22 cellular contexts compared by ENCODE assay signal in the genomic region with DNA sequence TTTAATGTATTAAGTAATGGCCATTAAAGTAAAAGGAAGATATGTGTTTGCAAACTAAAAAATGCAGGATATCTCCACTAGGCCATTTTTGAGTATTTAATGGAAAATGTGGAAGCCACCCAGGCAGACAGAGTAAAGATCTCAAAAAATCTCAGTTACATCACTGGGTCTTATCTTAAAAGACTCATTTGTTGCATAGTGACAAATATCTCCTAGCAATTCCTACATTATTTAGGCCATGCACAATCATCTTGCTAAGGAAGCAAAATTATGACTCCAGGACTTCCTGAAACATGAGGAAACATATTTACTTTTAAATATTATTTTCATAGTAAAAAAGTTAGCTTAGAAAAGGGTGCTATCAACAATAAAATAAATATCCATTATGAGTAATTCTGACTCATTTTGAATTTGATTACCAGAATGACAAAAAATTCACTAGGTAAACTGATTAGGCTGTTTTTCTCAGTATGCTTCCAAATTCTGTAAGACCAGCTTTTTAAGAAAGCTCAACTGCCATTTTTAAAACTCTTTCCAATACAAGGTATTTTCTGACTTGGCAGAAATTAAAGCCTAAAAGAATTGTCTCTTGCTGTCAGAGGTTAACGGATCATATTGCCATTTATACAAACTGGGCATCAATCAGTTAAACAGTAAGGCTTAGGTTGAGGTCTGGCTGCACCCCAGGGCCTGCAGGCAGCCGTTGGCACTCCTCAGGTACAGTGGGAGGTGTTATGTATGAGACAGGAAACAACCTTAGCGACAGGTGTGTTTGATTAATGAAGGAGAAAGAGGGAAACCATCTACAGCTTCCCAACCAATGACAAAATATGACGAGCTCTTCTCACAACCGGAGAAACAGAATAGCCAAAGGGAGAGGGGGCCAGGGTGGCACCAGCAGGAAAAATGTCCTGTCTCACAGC. TPM values are rescaled to one million over a fixed set of nuclear protein-coding genes. Genes with fewer than 3 reads are reported as not detected.
DNase-seq lines count a peak whose midpoint lies in the region; ATAC-seq and FAIRE-seq lines count a peak whose summit lies in the region.
"Had no signal": no experiment of that assay in that cellular context is flagged by ENCODE, and none has a peak within 500 bp of the region (broad histone marks: within the 10 kb centered on the region; RNA-seq: fewer than 3 reads in every experiment).

No MANE protein-coding gene starts in this region.

- DNase-seq in DMS153 (lab: John Stamatoyannopoulos, UW), result peak; percentile 90
- peak; percentile 46 for DNase-seq in NCI-H1417 treated with DMSO at 0.1 percent for 48 hours (lab: John Stamatoyannopoulos, UW)
- DNase-seq in NCI-H748 treated with DMSO at 0.1 percent for 48 hours (lab: John Stamatoyannopoulos, UW), result peak; percentile 87
- no peak for DNase-seq in KG1 (lab: John Stamatoyannopoulos, UW)
- no peak for DNase-seq in stimulated activated naive CD8-positive, alpha-beta T cell treated with anti-CD3 and anti-CD28 coated beads, Interleukin-15, Interleukin-2, amounts not matched to agents 100 U/mL and 50 U/mL, for 24 hours
- DNase-seq in activated naive CD4-positive, alpha-beta T cell treated with anti-CD3 and anti-CD28 coated beads for 36 hours, result no peak
- DNase-seq: activated naive CD8-positive, alpha-beta T cell treated with anti-CD3 and anti-CD28 coated beads for 36 hours; activated T-cell treated with anti-CD3 and anti-CD28 coated beads, Interleukin-2, amount 50 U/mL, for 72 hours; H7; hippocampal formation; NCI-H1436; NCI-H526 treated with DMSO at 0.1 percent for 48 hours; SJCRH30 had no signal

- H3K36me3 Mint-ChIP-seq in activated naive CD4-positive, alpha-beta T cell treated with anti-CD3 and anti-CD28 coated beads for 36 hours (ENCODE audit: low read depth), result no peaks in the 10 kb centered on the region
- H3K36me3 Mint-ChIP-seq: activated naive CD8-positive, alpha-beta T cell treated with anti-CD3 and anti-CD28 coated beads for 36 hours had no signal

- intact Hi-C loops in activated naive CD4-positive, alpha-beta T cell treated with anti-CD3 and anti-CD28 coated beads for 36 hours (cut with micrococcal nuclease), result no loop called here

- peak; percentile 73 for FAIRE-seq in islet of Langerhans (lab: Jason Lieb, UNC)
- FAIRE-seq: GM12878, keratinocyte, urothelium cell line had no signal

- H3K27ac Mint-ChIP-seq in activated naive CD4-positive, alpha-beta T cell treated with anti-CD3 and anti-CD28 coated beads for 36 hours, result no peak overlapping the region
- H3K27ac Mint-ChIP-seq: activated naive CD8-positive, alpha-beta T cell treated with anti-CD3 and anti-CD28 coated beads for 36 hours; activated T-cell treated with anti-CD3 and anti-CD28 coated beads, Interleukin-2, amount 50 U/mL, for 72 hours; dendritic cell treated with granulocyte-macrophage colony-stimulating factor and Interleukin-4, amounts not matched to agents 40 ng/mL and 50 ng/mL, for 4 days; nephron; T-helper 2 cell treated with Interferon-gamma antibody and Interleukin-4, amounts not matched to agents 5 μg/mL and 100 μg/mL, for 36 hours had no signal

- H3K4me3 Mint-ChIP-seq in activated naive CD4-positive, alpha-beta T cell treated with anti-CD3 and anti-CD28 coated beads for 36 hours, result no peak overlapping the region
- H3K4me3 Mint-ChIP-seq: activated naive CD8-positive, alpha-beta T cell treated with anti-CD3 and anti-CD28 coated beads for 36 hours; activated T-cell treated with anti-CD3 and anti-CD28 coated beads, Interleukin-2, amount 50 U/mL, for 72 hours; dendritic cell treated with granulocyte-macrophage colony-stimulating factor and Interleukin-4, amounts not matched to agents 40 ng/mL and 50 ng/mL, for 4 days; nephron; T-helper 2 cell treated with Interferon-gamma antibody and Interleukin-4, amounts not matched to agents 5 μg/mL and 100 μg/mL, for 36 hours had no signal

- no peaks in the 10 kb centered on the region for H3K4me1 Mint-ChIP-seq in activated naive CD4-positive, alpha-beta T cell treated with anti-CD3 and anti-CD28 coated beads for 36 hours (ENCODE audit: low read depth)
- H3K4me1 Mint-ChIP-seq: activated naive CD8-positive, alpha-beta T cell treated with anti-CD3 and anti-CD28 coated beads for 36 hours; nephron had no signal

- H3K9me3 Mint-ChIP-seq in activated naive CD4-positive, alpha-beta T cell treated with anti-CD3 and anti-CD28 coated beads for 36 hours, result peaks cover 2% of the 10 kb centered on the region
- H3K9me3 Mint-ChIP-seq: activated naive CD8-positive, alpha-beta T cell treated with anti-CD3 and anti-CD28 coated beads for 36 hours; nephron had no signal

- ATAC-seq in GM18502 (IDR thresholded peaks at IDR 0.05; ENCODE audit: poor library complexity, unreplicated experiment), result no peak
- ATAC-seq in stimulated activated naive CD8-positive, alpha-beta T cell treated with anti-CD3 and anti-CD28 coated beads, Interleukin-15, Interleukin-2, amounts not matched to agents 100 U/mL and 50 U/mL, for 24 hours, result no peak
- ATAC-seq: activated T-cell treated with anti-CD3 and anti-CD28 coated beads, Interleukin-2, amount 50 U/mL, for 72 hours; GM12878 had no signal

- CTCF ChIA-PET in activated naive CD4-positive, alpha-beta T cell treated with anti-CD3 and anti-CD28 coated beads for 36 hours (lab: Charles Lee), result no interaction called here

- H3K27me3 Mint-ChIP-seq in activated naive CD4-positive, alpha-beta T cell treated with anti-CD3 and anti-CD28 coated beads for 36 hours (ENCODE audit: low read depth), result no peaks in the 10 kb centered on the region
- H3K27me3 Mint-ChIP-seq: activated naive CD8-positive, alpha-beta T cell treated with anti-CD3 and anti-CD28 coated beads for 36 hours; dendritic cell treated with granulocyte-macrophage colony-stimulating factor and Interleukin-4, amounts not matched to agents 40 ng/mL and 50 ng/mL, for 4 days had no signal

RNA-seq across cellular contexts. Expression of a gene that starts 31.8 kb away (rescaled TPM):
- not detected for total RNA-seq in activated naive CD4-positive, alpha-beta T cell treated with anti-CD3 and anti-CD28 coated beads for 36 hours
- total RNA-seq: activated CD8-positive, alpha-beta memory T cell treated with anti-CD3 and anti-CD28 coated beads for 36 hours; activated naive CD8-positive, alpha-beta T cell treated with anti-CD3 and anti-CD28 coated beads for 36 hours had no signal

Comparison
In these comparisons a context has a peak if more than half of its experiments do, and no peak if none do; other contexts are left out.
1. DNase-seq: peak in DMS153 (single experiment), NCI-H1417 treated with DMSO at 0.1 percent for 48 hours (single experiment) and NCI-H748 treated with DMSO at 0.1 percent for 48 hours (single experiment); none in KG1 (single experiment), stimulated activated naive CD8-positive, alpha-beta T cell treated with anti-CD3 and anti-CD28 coated beads, Interleukin-15, Interleukin-2, amounts not matched to agents 100 U/mL and 50 U/mL, for 24 hours (single experiment) and activated naive CD4-positive, alpha-beta T cell treated with anti-CD3 and anti-CD28 coated beads for 36 hours (single experiment).